Comparison of ENCODE assay signal across 18 cellular contexts in genomic region chr17:49887086-49887743, GRCh38. TPM values are rescaled to one million over a fixed set of nuclear protein-coding genes. Genes with fewer than 3 reads are reported as not detected.
A peak's percentile ranks its signal among the peaks of the same experiment; 100 is the strongest.
DNase-seq lines count a peak whose midpoint lies in the region; ATAC-seq and TF ChIP-seq lines count a peak whose summit lies in the region.
"Had no signal": no experiment of that assay in that cellular context is flagged by ENCODE, and none has a peak within 500 bp of the region (broad histone marks: within the 10 kb centered on the region; RNA-seq: fewer than 3 reads in every experiment).

No MANE protein-coding gene starts in this region.

- no peaks in the 10 kb centered on the region for H3K9me3 ChIP-seq in PC-9 (ENCODE audit: insufficient read depth, low read depth)
- no peaks in the 10 kb centered on the region for H3K9me3 ChIP-seq in trophoblast cell (ENCODE audit: insufficient read depth, low read depth, low read length)
- H3K9me3 ChIP-seq: SJSA1 had no signal

- H3K27me3 ChIP-seq in PC-9 (ENCODE audit: insufficient read depth, low read depth) (no peaks in the 10 kb centered on the region), trophoblast cell (ENCODE audit: insufficient read depth, low read length) (no peaks in the 10 kb centered on the region)

- BruUV-seq in PC-9 (replicated peaks; lab: Mats Ljungman, UMichigan), result no TSS peak

- H3K4me3 ChIP-seq in PC-9 (peak overlapping the region; percentile 29; the same call in 1 of the 2 replicates), trophoblast cell (ENCODE audit: low read depth, low read length) (no peak overlapping the region)
- H3K4me3 ChIP-seq: SJSA1 had no signal

- peak overlapping the region; percentile 99 for H2BK120ac ChIP-seq in trophoblast cell (ENCODE audit: insufficient read depth, low read length, poor library complexity)

- no peak for TF ChIP-seq CTCF in PC-9 (conservative IDR thresholded peaks at IDR 0.05)

- no peaks in the 10 kb centered on the region for H3K36me3 ChIP-seq in PC-9 (ENCODE audit: low read depth)
- H3K36me3 ChIP-seq in trophoblast cell (ENCODE audit: control insufficient read depth in 1 of 2, insufficient read depth in 2 of 2, low read length in 2 of 2), result no peaks in the 10 kb centered on the region
- H3K36me3 ChIP-seq: SJSA1 had no signal

- no peaks in the 10 kb centered on the region for H3K9me3 Mint-ChIP-seq in immature natural killer cell
- H3K9me3 Mint-ChIP-seq: CD4-positive, alpha-beta memory T cell; central memory CD8-positive, alpha-beta T cell had no signal

- H3K4me1 ChIP-seq in PC-9 (replicated peaks; ENCODE audit: insufficient read depth) (peaks cover 66% of the 10 kb centered on the region), trophoblast cell (ENCODE audit: control insufficient read depth in 1 of 2, insufficient read depth in 2 of 2, low read length in 2 of 2) (peaks cover 56 to 65% of the 10 kb centered on the region in 2 experiments)
- H3K4me1 ChIP-seq: SJSA1 had no signal

- intact Hi-C loops in PC-9 (cut with micrococcal nuclease; ENCODE audit: unreplicated experiment), result loop anchor here (1.0 to 5.0 kb wide), 3 partner anchors 14 to 265 kb away; partner anchors contain the start of gene PPP1R9B

- peak overlapping the region; percentile 89 for H4K8ac ChIP-seq in trophoblast cell (ENCODE audit: low read depth, low read length)

- peak overlapping the region; percentile 95 for H3K4ac ChIP-seq in trophoblast cell (ENCODE audit: low read depth, low read length)

- H3K79me2 ChIP-seq in PC-9 (ENCODE audit: low read depth) (no peaks in the 10 kb centered on the region), trophoblast cell (ENCODE audit: control insufficient read depth, insufficient read depth, low read length, poor library complexity) (peaks cover 14% of the 10 kb centered on the region)

- H4K20me1 ChIP-seq in PC-9 (ENCODE audit: insufficient read depth), result no peaks in the 10 kb centered on the region

- H3K9ac ChIP-seq in trophoblast cell (ENCODE audit: low read length), result no peak overlapping the region

- DNase-seq in ELF-1 (ENCODE audit: low read depth, low spot score) (peak; percentile 98), PC-9 (peak; percentile 97 to 100), iPS DF 19.7 (ENCODE audit: low read depth, low spot score) (peak; percentile 54), trophoblast cell (peak; percentile 99), putamen (ENCODE audit: low spot score) (no peak), immature natural killer cell (no peak)
- DNase-seq: ACHN; activated CD4-positive, alpha-beta T cell treated with anti-CD3 and anti-CD28 coated beads, Interleukin-2, amount 50 U/mL, for 1 hour; activated T-cell treated with anti-CD3 and anti-CD28 coated beads, Interleukin-2, amount 50 U/mL, for 48 hours; CD4-positive, alpha-beta memory T cell; GDM1; NK-92 treated with Interleukin-12 subunit alpha and Interleukin-12 subunit beta, amount 100 ng/mL, for 24 hours; T1000 had no signal

- H3K27me3 Mint-ChIP-seq in immature natural killer cell (ENCODE audit: low read depth in 3 of 3), result peaks cover 7 to 35% (median 12%) of the 10 kb centered on the region in 3 donors

- H2BK5ac ChIP-seq in trophoblast cell (ENCODE audit: low read depth, low read length, poor library complexity), result peak overlapping the region; percentile 96

- H4K91ac ChIP-seq in trophoblast cell (ENCODE audit: low read depth, low read length), result peak overlapping the region; percentile 99

- H3K23ac ChIP-seq in trophoblast cell (ENCODE audit: low read length), result no peak overlapping the region

- CTCF ChIA-PET in PC-9 (lab: Charles Lee), result interaction anchor here (0.7 to 1.3 kb wide), 3 partner anchors 28 to 110 kb away, joined by 3 to 11 read pairs (median 3); no protein-coding TSS in a partner anchor

- H3K4me2 ChIP-seq in PC-9 (peak overlapping the region; percentile 75), trophoblast cell (ENCODE audit: low read length) (peak overlapping the region; percentile 20)

- H2BK12ac ChIP-seq in trophoblast cell (ENCODE audit: low read length), result peak overlapping the region; percentile 100

- H3K18ac ChIP-seq in trophoblast cell (ENCODE audit: low read length), result peak overlapping the region; percentile 99

- H3K36me3 Mint-ChIP-seq in immature natural killer cell, result no peaks in the 10 kb centered on the region
- H3K36me3 Mint-ChIP-seq: CD4-positive, alpha-beta memory T cell had no signal

- POLR2A ChIA-PET in PC-9 (lab: Charles Lee; ENCODE audit: unreplicated experiment), result interaction anchor here (0.6 to 0.7 kb wide), 3 partner anchors 12 to 264 kb away, joined by 4 to 16 read pairs (median 6); no protein-coding TSS in a partner anchor

- no peaks in the 10 kb centered on the region for H3K9me2 ChIP-seq in PC-9 (ENCODE audit: insufficient read depth)

- H3K27ac ChIP-seq in PC-9 (peak overlapping the region; percentile 88), trophoblast cell (ENCODE audit: low read depth, low read length) (peak overlapping the region; percentile 92)
- H3K27ac ChIP-seq: SJSA1 had no signal

- H2AK5ac ChIP-seq in trophoblast cell (ENCODE audit: low read length), result peak overlapping the region; percentile 99

- H4K12ac ChIP-seq in trophoblast cell (ENCODE audit: low read depth, low read length), result peak overlapping the region; percentile 56

- ATAC-seq in GM21786 (IDR thresholded peaks at IDR 0.05; ENCODE audit: unreplicated experiment) (no peak), HG03025 (IDR thresholded peaks at IDR 0.05; ENCODE audit: low FRiP score, unreplicated experiment) (no peak)

- H3K79me1 ChIP-seq in trophoblast cell (ENCODE audit: low read length), result peaks cover 66% of the 10 kb centered on the region

- no peak overlapping the region for H3K4me3 Mint-ChIP-seq in immature natural killer cell
- H3K4me3 Mint-ChIP-seq: central memory CD8-positive, alpha-beta T cell had no signal

- no peaks in the 10 kb centered on the region for H3K4me1 Mint-ChIP-seq in immature natural killer cell
- H3K4me1 Mint-ChIP-seq: CD4-positive, alpha-beta memory T cell; central memory CD8-positive, alpha-beta T cell had no signal

- H2AFZ ChIP-seq in PC-9 (no peak overlapping the region), trophoblast cell (ENCODE audit: insufficient read depth, low read length, poor library complexity) (peak overlapping the region; percentile 73)

- no CpG with 5 or more reads among the region's 7 CpGs for WGBS in trophoblast cell (ENCODE audit: extremely low coverage, insufficient coverage, insufficient read length)

- peaks cover 38% of the 10 kb centered on the region for H3F3A ChIP-seq in PC-9 (ENCODE audit: insufficient read depth, low read depth)

- peak overlapping the region; percentile 98 for H3K14ac ChIP-seq in trophoblast cell (ENCODE audit: low read length)

- H3K27ac Mint-ChIP-seq in immature natural killer cell, result no peak overlapping the region
- H3K27ac Mint-ChIP-seq: CD4-positive, alpha-beta memory T cell had no signal

RNA-seq across cellular contexts. Expression of gene TAC4, which starts 39.3 kb away (rescaled TPM):
- total RNA-seq in PC-9 (2021), result not detected in 2 replicates
- 0.34 and 0.93 TPM in 2 replicates for polyA plus RNA-seq in trophoblast cell (2013)
- not detected for polyA plus RNA-seq in immature natural killer cell
- total RNA-seq: CD4-positive, alpha-beta memory T cell; posterior vena cava; SJSA1 had no signal
- polyA plus RNA-seq: CD4-positive, alpha-beta memory T cell had no signal

Comparison
In these comparisons a context has a peak if more than half of its experiments do, and no peak if none do; other contexts are left out.
1. DNase-seq: peak in ELF-1 (single experiment), PC-9 (2 of 2), iPS DF 19.7 (single experiment) and trophoblast cell (2 of 2); none in putamen (single experiment) and immature natural killer cell (0 of 3).